Comparison of ENCODE assay signal across 14 cellular contexts in genomic region chr20:15763344-15763743, GRCh38.
"Had no signal": no experiment of that assay in that cellular context is flagged by ENCODE, and none has a peak within 500 bp of the region (broad histone marks: within the 10 kb centered on the region; RNA-seq: fewer than 3 reads in every experiment).

No MANE protein-coding gene starts in this region.

- H3K36me3 ChIP-seq: esophagus squamous epithelium, lower lobe of right lung, neutrophil, tibial artery had no signal

- DNase-seq: activated CD4-positive, alpha-beta memory T cell treated with anti-CD3 and anti-CD28 coated beads for 36 hours; activated naive CD8-positive, alpha-beta T cell treated with anti-CD3 and anti-CD28 coated beads for 36 hours; effector CD8-positive, alpha-beta T cell; esophagus squamous epithelium; immature natural killer cell; left colon; lower lobe of right lung; stimulated activated CD4-positive, alpha-beta T cell treated with anti-CD3 and anti-CD28 coated beads, Interleukin-12 subunit alpha, Interleukin-12 subunit beta, amount 100 ng/mL, for 4 hours; stimulated activated CD4-positive, alpha-beta T cell treated with anti-CD3 and anti-CD28 coated beads, Interleukin-1b, Interleukin-23, amount 100 ng/mL, for 48 hours; stimulated activated CD8-positive, alpha-beta memory T cell treated with anti-CD3 and anti-CD28 coated beads, Interleukin-4, amount 100 ng/mL, for 48 hours; stimulated activated naive CD4-positive, alpha-beta T cell; tibial artery had no signal

- H3K4me1 ChIP-seq: esophagus squamous epithelium, lower lobe of right lung had no signal

- H3K9me3 ChIP-seq: esophagus squamous epithelium, lower lobe of right lung, neutrophil, tibial artery had no signal

- H3K27me3 ChIP-seq: esophagus squamous epithelium, neutrophil, tibial artery had no signal

- H3K4me3 ChIP-seq: esophagus squamous epithelium, lower lobe of right lung, tibial artery had no signal

- H3K27ac ChIP-seq: esophagus squamous epithelium, lower lobe of right lung, neutrophil had no signal

- ATAC-seq: left colon; lower lobe of right lung; natural killer cell treated with Interleukin-12 subunit alpha and Interleukin-12 subunit beta and Interleukin-15 and Interleukin-18, amount 100 ng/mL, for 72 hours had no signal
